ENCODE assay signal across 8 cellular contexts in the genomic region with DNA sequence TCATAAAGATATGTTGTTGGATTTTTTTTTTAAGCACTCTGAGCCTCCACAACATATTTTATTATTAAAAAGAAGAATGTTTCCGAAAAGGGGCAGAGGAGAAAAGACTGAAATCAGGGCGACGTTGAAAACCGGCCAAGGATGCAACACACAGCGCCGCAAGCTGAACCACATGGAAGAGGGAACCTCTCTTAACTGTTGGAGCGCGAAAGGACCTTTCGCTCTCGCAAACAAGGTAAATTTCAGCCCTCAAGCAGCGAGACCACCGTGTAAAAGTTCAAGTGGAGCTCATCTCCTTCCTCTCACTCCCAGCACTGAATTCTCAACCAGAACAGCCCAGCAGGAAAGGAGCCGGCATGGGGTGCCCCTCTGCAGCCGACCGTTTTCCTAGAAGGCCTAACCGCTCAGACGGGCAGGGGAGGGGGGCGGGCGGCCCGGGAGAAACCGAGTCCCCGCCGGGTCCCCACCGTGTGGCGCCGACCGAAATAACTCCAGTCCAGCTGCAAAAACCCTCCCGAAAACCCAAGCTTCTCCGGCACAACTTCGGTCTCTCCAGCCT. TPM values are rescaled to one million over a fixed set of nuclear protein-coding genes. Genes with fewer than 3 reads are reported as not detected.
DNase-seq lines count a peak whose midpoint lies in the region; ATAC-seq, FAIRE-seq and TF ChIP-seq lines count a peak whose summit lies in the region.

No MANE protein-coding gene starts in this region.

- H3K27ac ChIP-seq in C4-2B (peak overlapping the region; percentile 72), endothelial cell of umbilical vein (ENCODE audit: insufficient read depth, low read depth, low read length) (no peak overlapping the region)
- H3K27ac ChIP-seq in naive thymus-derived CD4-positive, alpha-beta T cell (ENCODE audit: low read depth, low read length): no peak overlapping the region

- H3K79me2 ChIP-seq in endothelial cell of umbilical vein (ENCODE audit: control insufficient read depth, insufficient read depth, low read length): no peaks in the 10 kb centered on the region

- H3K4me2 ChIP-seq in endothelial cell of umbilical vein (ENCODE audit: insufficient read depth, low read length): peak overlapping the region; percentile 81

- dilution Hi-C loops in endothelial cell of umbilical vein (cut with MboI; ENCODE audit: extremely low pct_ligation_motif_present, low sequenced_read_pairs): no loop called here

- no peaks in the 10 kb centered on the region for H3K9me3 ChIP-seq in endothelial cell of umbilical vein (replicated peaks; ENCODE audit: control insufficient read depth, insufficient read depth, low read length)
- H3K9me3 ChIP-seq in naive thymus-derived CD4-positive, alpha-beta T cell (ENCODE audit: control insufficient read depth in 2 of 3, low read length in 3 of 3): no peaks in the 10 kb centered on the region

- H3K4me3 Mint-ChIP-seq in naive thymus-derived CD4-positive, alpha-beta T cell: peak overlapping the region; percentile 86 to 97 (median 90)

- peaks cover 18 to 64% (median 55%) of the 10 kb centered on the region in 5 donors for H3K27me3 Mint-ChIP-seq in naive thymus-derived CD4-positive, alpha-beta T cell

- peak overlapping the region in 6 of 9 donors; percentile 5 to 70 (median 29) for H3K27ac Mint-ChIP-seq in naive thymus-derived CD4-positive, alpha-beta T cell

- H3K4me1 ChIP-seq in endothelial cell of umbilical vein (ENCODE audit: control insufficient read depth, extremely low read depth, insufficient read depth, low read length): peaks cover 10% of the 10 kb centered on the region
- H3K4me1 ChIP-seq in naive thymus-derived CD4-positive, alpha-beta T cell (ENCODE audit: control insufficient read depth in 2 of 2, insufficient read depth in 2 of 2, low read length in 2 of 2): peaks cover 0 to 6% of the 10 kb centered on the region in 2 donors

- H3K4me3 ChIP-seq in endothelial cell of umbilical vein (replicated peaks in 1 of 3; ENCODE audit: insufficient read depth in 1 of 3, low read depth in 1 of 3, low read length in 3 of 3): peak overlapping the region; percentile 51 to 85 (median 64)
- peak overlapping the region; percentile 59 for H3K4me3 ChIP-seq in naive thymus-derived CD4-positive, alpha-beta T cell (ENCODE audit: low read length)

- H3K9me3 Mint-ChIP-seq in naive thymus-derived CD4-positive, alpha-beta T cell: peaks cover 0 to 2% (median 0%) of the 10 kb centered on the region in 11 donors

- no peaks in the 10 kb centered on the region for H3K9me1 ChIP-seq in endothelial cell of umbilical vein (replicated peaks; ENCODE audit: control insufficient read depth, extremely low read depth, insufficient read depth, low read length)

- H4K20me1 ChIP-seq in endothelial cell of umbilical vein (replicated peaks; ENCODE audit: control insufficient read depth, extremely low read depth, insufficient read depth, low read length): no peaks in the 10 kb centered on the region

- POLR2A ChIA-PET in endothelial cell of umbilical vein (lab: Charles Lee): no interaction called here
- POLR2A ChIA-PET in naive thymus-derived CD4-positive, alpha-beta T cell (lab: Charles Lee): interaction anchor here (0.8 kb wide), 1 partner anchor 314 kb away, joined by 3 read pairs; no protein-coding TSS in a partner anchor

- FAIRE-seq in endothelial cell of umbilical vein (lab: Jason Lieb, UNC): no peak

- TF ChIP-seq POLR2A in endothelial cell of umbilical vein (IDR thresholded peaks at IDR 0.05; ENCODE audit: low read depth, low read length): no peak

- H3K9ac ChIP-seq in endothelial cell of umbilical vein (replicated peaks; ENCODE audit: extremely low read depth, insufficient read depth, low read length): no peak overlapping the region

- H3K4me1 Mint-ChIP-seq in naive thymus-derived CD4-positive, alpha-beta T cell: peaks cover 7 to 31% (median 11%) of the 10 kb centered on the region in 7 donors

- H3K36me3 ChIP-seq in endothelial cell of umbilical vein (ENCODE audit: control insufficient read depth in 2 of 2, extremely low read depth in 1 of 2, insufficient read depth in 2 of 2, low read length in 2 of 2): no peaks in the 10 kb centered on the region
- H3K36me3 ChIP-seq in naive thymus-derived CD4-positive, alpha-beta T cell (ENCODE audit: control insufficient read depth in 2 of 3, insufficient read depth in 3 of 3, low read length in 3 of 3): no peaks in the 10 kb centered on the region

- TF ChIP-seq CTCF in C4-2B (conservative IDR thresholded peaks at IDR 0.05) (no peak), endothelial cell of umbilical vein (IDR thresholded peaks at IDR 0.05; ENCODE audit: extremely low read depth in 1 of 2, insufficient read depth in 1 of 2, low read depth in 1 of 2, low read length in 2 of 2) (no peak)

- intact Hi-C loops in endothelial cell of umbilical vein (cut with micrococcal nuclease): loop anchor here (2.0 to 5.0 kb wide), 2 partner anchors 60 to 314 kb away; a partner anchor contains a TSS
- intact Hi-C loops in naive thymus-derived CD4-positive, alpha-beta T cell (cut with micrococcal nuclease): loop anchor here (1.0 to 5.0 kb wide), 9 partner anchors 48 to 1260 kb away; a partner anchor contains a TSS

- peaks cover 19 to 65% of the 10 kb centered on the region in 2 experiments for H3K27me3 ChIP-seq in endothelial cell of umbilical vein (ENCODE audit: control insufficient read depth in 2 of 2, insufficient read depth in 2 of 2, low read length in 2 of 2)
- peaks cover 5 to 10% of the 10 kb centered on the region in 2 donors for H3K27me3 ChIP-seq in naive thymus-derived CD4-positive, alpha-beta T cell (ENCODE audit: control insufficient read depth in 2 of 2, insufficient read depth in 2 of 2, low read length in 2 of 2)

- DNase-seq in SHP77 treated with DMSO at 0.1 percent for 48 hours (lab: John Stamatoyannopoulos, UW) (peak; percentile 40), endothelial cell of umbilical vein (ENCODE audit: low read depth, low spot score) (peak; percentile 5), NCI-H2196 (lab: John Stamatoyannopoulos, UW; ENCODE audit: unreplicated experiment) (no peak)
- peak in 3 of 9 donors; percentile 0 to 23 (median 8) for DNase-seq in naive thymus-derived CD4-positive, alpha-beta T cell

- no TSS peak for BruUV-seq in endothelial cell of umbilical vein (replicated peaks; lab: Mats Ljungman, UMichigan)

- CTCF ChIA-PET in endothelial cell of umbilical vein (lab: Charles Lee): interaction anchor here (1.2 to 1.5 kb wide), 2 partner anchors 62 to 223 kb away, joined by 3 to 4 read pairs; a partner anchor contains a TSS
- CTCF ChIA-PET in naive thymus-derived CD4-positive, alpha-beta T cell (lab: Charles Lee): no interaction called here

- no peaks in the 10 kb centered on the region for H3K36me3 Mint-ChIP-seq in naive thymus-derived CD4-positive, alpha-beta T cell

- peak overlapping the region; percentile 97 for H2AFZ ChIP-seq in endothelial cell of umbilical vein (ENCODE audit: low read depth, low read length)

- peak; percentile 12 for ATAC-seq in GM18870 (IDR thresholded peaks at IDR 0.05; ENCODE audit: unreplicated experiment)
- peak; percentile 16 for ATAC-seq in HG03097 (IDR thresholded peaks at IDR 0.05; ENCODE audit: low FRiP score, unreplicated experiment)
- ATAC-seq in naive thymus-derived CD4-positive, alpha-beta T cell: peak; percentile 18
- no peak for ATAC-seq in GM18519 (IDR thresholded peaks at IDR 0.05; ENCODE audit: low FRiP score, unreplicated experiment)

TF ChIP-seq in endothelial cell of umbilical vein, 7 proteins besides CTCF, POLR2A, EP300 and RAD21:
- TF ChIP-seq EZH2 (IDR thresholded peaks at IDR 0.05; ENCODE audit: borderline replicate concordance, low read depth, low read length, severe bottlenecking) (peak; percentile 21), MYC (IDR thresholded peaks at IDR 0.05; ENCODE audit: low read depth, low read length) (no peak), GATA2 (IDR thresholded peaks at IDR 0.05; ENCODE audit: insufficient read depth, insufficient read length, low read depth, low read length) (no peak), FOS (IDR thresholded peaks at IDR 0.05; ENCODE audit: borderline replicate concordance, insufficient read depth, low read length) (no peak)
- TF ChIP-seq, protein P1, sequence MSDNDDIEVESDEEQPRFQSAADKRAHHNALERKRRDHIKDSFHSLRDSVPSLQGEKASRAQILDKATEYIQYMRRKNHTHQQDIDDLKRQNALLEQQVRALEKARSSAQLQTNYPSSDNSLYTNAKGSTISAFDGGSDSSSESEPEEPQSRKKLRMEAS (IDR thresholded peaks at IDR 0.05; ENCODE audit: insufficient read depth, insufficient read length): no peak

RNA-seq across cellular contexts. Expression of a gene that starts 0.6 kb away (rescaled TPM):
- 0.09 and 0.13 TPM in 2 replicates for total RNA-seq in endothelial cell of umbilical vein
- polyA plus RNA-seq in endothelial cell of umbilical vein: 0.03 and 0.06 TPM in 2 replicates
- polyA plus RNA-seq in endothelial cell of umbilical vein (2011; cell fraction: cytosol; rRNA removed): 0.01 and 0.03 TPM in 2 replicates
- polyA plus RNA-seq in endothelial cell of umbilical vein (2011; cell fraction: nucleus; rRNA removed): 0.08 and 0.11 TPM in 2 replicates
- polyA plus RNA-seq in endothelial cell of umbilical vein (2012): 0.05 TPM in 1 of 2 replicates, not detected in the other
- 0.10 and 0.15 TPM in 2 replicates for polyA minus RNA-seq in endothelial cell of umbilical vein
- polyA minus RNA-seq in endothelial cell of umbilical vein (2011; cell fraction: cytosol; rRNA and poly(A)+ RNA removed): 0.10 TPM
- polyA minus RNA-seq in endothelial cell of umbilical vein (2011; cell fraction: nucleus; rRNA and poly(A)+ RNA removed): not detected in 2 replicates
- 1 to 10 TPM in 1 of 5 experiments, under 1 TPM in 4; 0.24 to 3.1 (median 0.37) TPM for total RNA-seq in naive thymus-derived CD4-positive, alpha-beta T cell
- polyA plus RNA-seq in naive thymus-derived CD4-positive, alpha-beta T cell: under 1 TPM in 1 of 2 donors, not detected in 1; 0.20 TPM
